32 cellular contexts compared by ENCODE assay signal in genomic region chr2:25760319-25760718, GRCh38.
"Had no signal": no experiment of that assay in that cellular context is flagged by ENCODE, and none has a peak within 500 bp of the region (broad histone marks: within the 10 kb centered on the region; RNA-seq: fewer than 3 reads in every experiment).

No MANE protein-coding gene starts in this region.

- H3K4me3 Mint-ChIP-seq: activated CD4-positive, alpha-beta memory T cell treated with anti-CD3 and anti-CD28 coated beads for 36 hours; activated CD4-positive, alpha-beta T cell treated with anti-CD3 and anti-CD28 coated beads for 36 hours; activated CD4-positive, alpha-beta T cell treated with anti-CD3 and anti-CD28 coated beads, Interleukin-2, amount 10 ng/mL, durations not matched to agents 24 days and 14 days; activated CD8-positive, alpha-beta memory T cell treated with anti-CD3 and anti-CD28 coated beads, Interleukin-2, amount 10 ng/mL, durations not matched to agents 7 days and 5 days; activated CD8-positive, alpha-beta T cell treated with anti-CD3 and anti-CD28 coated beads, Interleukin-2, amount 10 ng/mL, durations not matched to agents 7 days and 5 days; activated naive CD4-positive, alpha-beta T cell treated with anti-CD3 and anti-CD28 coated beads for 36 hours; activated naive CD4-positive, alpha-beta T cell treated with anti-CD3 and anti-CD28 coated beads, Interleukin-2, amount 50 U/mL, for 24 hours; activated T-helper 1 cell treated with anti-CD3 and anti-CD28 coated beads, Interleukin-12 subunit alpha, Interleukin-12 subunit beta, Interleukin-2, Interleukin-4 antibody, amounts not matched to agents 30 ng/mL and 10 ng/mL and 1 ng/mL, durations not matched to agents 14 hours and 24 hours and 36 hours; brain had no signal

- H3K4me3 ChIP-seq: ascending aorta, breast epithelium, cardiac muscle cell, colonic mucosa, gastrocnemius medialis, heart right ventricle, hepatocyte had no signal

- H2AFZ ChIP-seq: hepatocyte had no signal

- H3K4me2 ChIP-seq: hepatocyte had no signal

- H3K27ac ChIP-seq: ascending aorta, breast epithelium, cardiac muscle cell, colonic mucosa, epithelial cell of prostate, foreskin keratinocyte, gastrocnemius medialis, heart right ventricle, hepatocyte had no signal

- H3K4me1 Mint-ChIP-seq: brain had no signal

- FAIRE-seq: endometrium, endothelial cell of umbilical vein had no signal

- H3K79me2 ChIP-seq: hepatocyte had no signal

- H3K27ac Mint-ChIP-seq: activated CD4-positive, alpha-beta memory T cell treated with anti-CD3 and anti-CD28 coated beads for 36 hours; activated CD4-positive, alpha-beta T cell treated with anti-CD3 and anti-CD28 coated beads for 36 hours; activated CD4-positive, alpha-beta T cell treated with anti-CD3 and anti-CD28 coated beads, Interleukin-2, amount 10 ng/mL, durations not matched to agents 24 days and 14 days; activated CD8-positive, alpha-beta memory T cell treated with anti-CD3 and anti-CD28 coated beads, Interleukin-2, amount 10 ng/mL, durations not matched to agents 7 days and 5 days; activated CD8-positive, alpha-beta T cell treated with anti-CD3 and anti-CD28 coated beads, Interleukin-2, amount 10 ng/mL, durations not matched to agents 7 days and 5 days; activated naive CD4-positive, alpha-beta T cell treated with anti-CD3 and anti-CD28 coated beads for 36 hours; activated naive CD4-positive, alpha-beta T cell treated with anti-CD3 and anti-CD28 coated beads, Interleukin-2, amount 50 U/mL, for 24 hours; activated T-helper 1 cell treated with anti-CD3 and anti-CD28 coated beads, Interleukin-12 subunit alpha, Interleukin-12 subunit beta, Interleukin-2, Interleukin-4 antibody, amounts not matched to agents 30 ng/mL and 10 ng/mL and 1 ng/mL, durations not matched to agents 14 hours and 24 hours and 36 hours; activated T-helper 2 cell treated with anti-CD3 and anti-CD28 coated beads, Interferon-gamma antibody, Interleukin-2, Interleukin-4, amounts not matched to agents 10 μg/mL and 5 μg/mL and 100 μg/mL, durations not matched to agents 14 hours and 24 hours and 36 hours; brain had no signal

- H3K27me3 ChIP-seq: ascending aorta, breast epithelium, cardiac muscle cell, colonic mucosa, foreskin keratinocyte, gastrocnemius medialis, heart right ventricle, hepatocyte had no signal

- H3K9me3 Mint-ChIP-seq: activated CD4-positive, alpha-beta memory T cell treated with anti-CD3 and anti-CD28 coated beads for 36 hours; activated CD4-positive, alpha-beta T cell treated with anti-CD3 and anti-CD28 coated beads, Interleukin-2, amount 10 ng/mL, durations not matched to agents 24 days and 14 days; activated naive CD4-positive, alpha-beta T cell treated with anti-CD3 and anti-CD28 coated beads for 36 hours; activated naive CD4-positive, alpha-beta T cell treated with anti-CD3 and anti-CD28 coated beads, Interleukin-2, amount 50 U/mL, for 24 hours; activated T-helper 1 cell treated with anti-CD3 and anti-CD28 coated beads, Interleukin-12 subunit alpha, Interleukin-12 subunit beta, Interleukin-2, Interleukin-4 antibody, amounts not matched to agents 30 ng/mL and 10 ng/mL and 1 ng/mL, durations not matched to agents 14 hours and 24 hours and 36 hours; activated T-helper 2 cell treated with anti-CD3 and anti-CD28 coated beads, Interferon-gamma antibody, Interleukin-2, Interleukin-4, amounts not matched to agents 10 μg/mL and 5 μg/mL and 100 μg/mL, durations not matched to agents 14 hours and 24 hours and 36 hours had no signal

- H3K36me3 ChIP-seq: breast epithelium, colonic mucosa had no signal

- H3K27me3 Mint-ChIP-seq: activated CD4-positive, alpha-beta memory T cell treated with anti-CD3 and anti-CD28 coated beads for 36 hours; activated CD4-positive, alpha-beta T cell treated with anti-CD3 and anti-CD28 coated beads for 36 hours; activated CD4-positive, alpha-beta T cell treated with anti-CD3 and anti-CD28 coated beads, Interleukin-2, amount 10 ng/mL, durations not matched to agents 24 days and 14 days; activated CD8-positive, alpha-beta memory T cell treated with anti-CD3 and anti-CD28 coated beads, Interleukin-2, amount 10 ng/mL, durations not matched to agents 7 days and 5 days; activated naive CD4-positive, alpha-beta T cell treated with anti-CD3 and anti-CD28 coated beads, Interleukin-2, amount 50 U/mL, for 24 hours; brain had no signal

- H3K4me1 ChIP-seq: ascending aorta, breast epithelium, colonic mucosa, foreskin keratinocyte, gastrocnemius medialis had no signal

- ATAC-seq: activated CD4-positive, alpha-beta T cell treated with anti-CD3 and anti-CD28 coated beads for 36 hours; activated CD8-positive, alpha-beta memory T cell treated with anti-CD3 and anti-CD28 coated beads, Interleukin-2, amount 10 ng/mL, durations not matched to agents 7 days and 5 days; activated CD8-positive, alpha-beta T cell treated with anti-CD3 and anti-CD28 coated beads, Interleukin-2, amount 10 ng/mL, durations not matched to agents 7 days and 5 days; foreskin keratinocyte; gastrocnemius medialis; heart right ventricle had no signal

- DNase-seq: activated CD4-positive, alpha-beta memory T cell treated with anti-CD3 and anti-CD28 coated beads for 36 hours; activated CD4-positive, alpha-beta T cell treated with anti-CD3 and anti-CD28 coated beads for 36 hours; activated CD4-positive, alpha-beta T cell treated with anti-CD3 and anti-CD28 coated beads, Interleukin-2, amount 10 ng/mL, durations not matched to agents 24 days and 14 days; activated CD4-positive, CD25-positive, alpha-beta regulatory T cell; activated CD4-positive, CD25-positive, alpha-beta regulatory T cell treated with anti-CD3 and anti-CD28 coated beads, Interleukin-2, amount 50 U/mL, for 72 hours; activated CD8-positive, alpha-beta memory T cell treated with anti-CD3 and anti-CD28 coated beads, Interleukin-2, amount 10 ng/mL, durations not matched to agents 7 days and 5 days; activated CD8-positive, alpha-beta memory T cell treated with anti-CD3 and anti-CD28 coated beads, Interleukin-2, amount 50 U/mL, for 4 hours; activated CD8-positive, alpha-beta T cell treated with anti-CD3 and anti-CD28 coated beads, Interleukin-2, amount 10 ng/mL, durations not matched to agents 7 days and 5 days; activated effector memory CD4-positive, alpha-beta T cell treated with anti-CD3 and anti-CD28 coated beads, Interleukin-2, amount 50 U/mL, for 16 hours; activated naive CD4-positive, alpha-beta T cell treated with anti-CD3 and anti-CD28 coated beads for 36 hours; activated T-cell treated with anti-CD3 and anti-CD28 coated beads, Interleukin-2, amount 50 U/mL, for 1 hour; activated T-cell treated with anti-CD3 and anti-CD28 coated beads, Interleukin-2, amount 50 U/mL, for 48 hours; central memory CD4-positive, alpha-beta T cell; cerebellar nuclear complex; colonic mucosa; effector CD8-positive, alpha-beta T cell; foreskin keratinocyte; gastrocnemius medialis; glutamatergic neuron; heart right ventricle; T-helper 2 cell had no signal

- H3K9me3 ChIP-seq: ascending aorta, breast epithelium, colonic mucosa, gastrocnemius medialis, heart right ventricle had no signal
